Comparison of ENCODE assay signal across 14 cellular contexts in genomic region chr15:69626095-69627066, GRCh38.
"Had no signal": no experiment of that assay in that cellular context is flagged by ENCODE, and none has a peak within 500 bp of the region (broad histone marks: within the 10 kb centered on the region; RNA-seq: fewer than 3 reads in every experiment).

No MANE protein-coding gene starts in this region.

- H3K9me3 ChIP-seq: SJSA1 had no signal

- DNase-seq: activated CD4-positive, alpha-beta T cell treated with anti-CD3 and anti-CD28 coated beads for 48 hours; activated gamma-delta T cell; activated naive CD8-positive, alpha-beta T cell treated with anti-CD3 and anti-CD28 coated beads, Interleukin-2, amount 10 ng/mL, durations not matched to agents 7 days and 5 days; activated T-cell treated with anti-CD3 and anti-CD28 coated beads, Interleukin-2, amount 50 U/mL, for 4 hours; anterior cingulate cortex; dorsolateral prefrontal cortex; foreskin fibroblast; glutamatergic neuron had no signal

- ATAC-seq: activated T-cell treated with anti-CD3 and anti-CD28 coated beads, Interleukin-2, amount 50 U/mL, for 4 hours; esophagus mucosa; natural killer cell treated with Interleukin-12 subunit alpha and Interleukin-12 subunit beta and Interleukin-15 and Interleukin-18, amount 100 ng/mL, for 72 hours; WTC11 had no signal

- H3K27ac ChIP-seq: dorsolateral prefrontal cortex, SJSA1 had no signal

- H3K4me1 Mint-ChIP-seq: WTC11 had no signal

- FAIRE-seq: endometrium had no signal

- H3K9me3 Mint-ChIP-seq: activated T-cell treated with anti-CD3 and anti-CD28 coated beads, Interleukin-2, amount 50 U/mL, for 4 hours; natural killer cell treated with Interleukin-12 subunit alpha and Interleukin-12 subunit beta and Interleukin-15 and Interleukin-18, amount 100 ng/mL, for 72 hours had no signal

- H3K4me3 ChIP-seq: dorsolateral prefrontal cortex, SJSA1 had no signal

- H3K36me3 ChIP-seq: SJSA1 had no signal

- H3K4me3 Mint-ChIP-seq: activated naive CD8-positive, alpha-beta T cell treated with anti-CD3 and anti-CD28 coated beads, Interleukin-2, amount 10 ng/mL, durations not matched to agents 7 days and 5 days; activated T-cell treated with anti-CD3 and anti-CD28 coated beads, Interleukin-2, amount 50 U/mL, for 4 hours; natural killer cell treated with Interleukin-12 subunit alpha and Interleukin-12 subunit beta and Interleukin-15 and Interleukin-18, amount 100 ng/mL, for 72 hours; T-helper 1 cell treated with Interleukin-12 subunit alpha and Interleukin-12 subunit beta and Interleukin-4 antibody, amounts not matched to agents 30 μg/mL and 1 μg/mL, for 36 hours; WTC11 had no signal

- H3K4me1 ChIP-seq: SJSA1 had no signal

- H3K27me3 ChIP-seq: SJSA1 had no signal

- H3K36me3 Mint-ChIP-seq: activated naive CD8-positive, alpha-beta T cell treated with anti-CD3 and anti-CD28 coated beads, Interleukin-2, amount 10 ng/mL, durations not matched to agents 7 days and 5 days; natural killer cell treated with Interleukin-12 subunit alpha and Interleukin-12 subunit beta and Interleukin-15 and Interleukin-18, amount 100 ng/mL, for 72 hours had no signal

- H3K27ac Mint-ChIP-seq: activated naive CD8-positive, alpha-beta T cell treated with anti-CD3 and anti-CD28 coated beads, Interleukin-2, amount 10 ng/mL, durations not matched to agents 7 days and 5 days; natural killer cell treated with Interleukin-12 subunit alpha and Interleukin-12 subunit beta and Interleukin-15 and Interleukin-18, amount 100 ng/mL, for 72 hours; T-helper 1 cell treated with Interleukin-12 subunit alpha and Interleukin-12 subunit beta and Interleukin-4 antibody, amounts not matched to agents 30 μg/mL and 1 μg/mL, for 36 hours; WTC11 had no signal
